In the genomic region with DNA sequence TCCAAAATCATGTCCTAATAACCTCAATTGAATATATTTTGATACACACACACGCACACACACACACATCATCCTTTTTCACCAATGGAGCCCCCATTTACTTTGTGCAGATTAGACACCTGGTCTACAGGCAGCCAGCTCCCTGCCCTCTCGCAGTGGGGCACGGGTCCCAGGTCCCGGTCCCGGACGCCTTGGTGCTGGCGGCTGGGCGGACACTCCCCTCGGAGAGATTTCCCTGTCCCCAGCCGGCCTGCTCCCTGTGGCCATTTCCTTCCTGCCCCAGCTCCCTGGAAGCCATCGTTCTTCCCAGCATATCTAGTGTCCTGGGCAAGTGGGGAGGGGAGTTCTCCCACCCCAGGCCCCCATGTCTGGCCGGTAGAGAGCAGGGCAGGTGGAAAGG, we compare ENCODE assay signal across 22 cellular contexts. TPM values are rescaled to one million over a fixed set of nuclear protein-coding genes. Genes with fewer than 3 reads are reported as not detected.
DNase-seq lines count a peak whose midpoint lies in the region; ATAC-seq, FAIRE-seq and TF ChIP-seq lines count a peak whose summit lies in the region.
"Had no signal": no experiment of that assay in that cellular context is flagged by ENCODE, and none has a peak within 500 bp of the region (broad histone marks: within the 10 kb centered on the region; RNA-seq: fewer than 3 reads in every experiment).

No MANE protein-coding gene starts in this region.

- H3K14ac ChIP-seq in neuronal stem cell (ENCODE audit: low read length): peak overlapping the region; percentile 21

- FAIRE-seq in A549 (lab: Jason Lieb, UNC): no peak
- FAIRE-seq: D721Med, GM12878, GM19239 had no signal

- peak overlapping the region; percentile 57 for H3K18ac ChIP-seq in neuronal stem cell (ENCODE audit: low read length)

- intact Hi-C loops in esophagus muscularis mucosa (cut with DNase I): no loop called here

- no peaks in the 10 kb centered on the region for H3K36me3 ChIP-seq in KMS-11 (ENCODE audit: insufficient read depth)
- no peaks in the 10 kb centered on the region for H3K36me3 ChIP-seq in OCI-LY3 (replicated peaks; ENCODE audit: low read depth, low read length)
- H3K36me3 ChIP-seq in neuronal stem cell (replicated peaks in 1 of 2; ENCODE audit: control insufficient read depth in 2 of 2, insufficient read depth in 2 of 2, low read length in 2 of 2): no peaks in the 10 kb centered on the region
- H3K36me3 ChIP-seq in esophagus muscularis mucosa: no peaks in the 10 kb centered on the region
- H3K36me3 ChIP-seq: BE2C had no signal

- no peak overlapping the region for H4K8ac ChIP-seq in neuronal stem cell (ENCODE audit: low read depth, low read length)

- CTCF ChIA-PET in A549 (lab: Yijun Ruan, JAX): interaction anchor here (1.0 kb wide), 1 partner anchor 9 kb away, joined by 3 read pairs; no protein-coding TSS in a partner anchor

- no peaks in the 10 kb centered on the region for H3K27me3 ChIP-seq in KMS-11 (ENCODE audit: insufficient read depth, low read depth)
- H3K27me3 ChIP-seq in OCI-LY3 (ENCODE audit: low read depth, low read length): no peaks in the 10 kb centered on the region
- H3K27me3 ChIP-seq in neuronal stem cell (ENCODE audit: control insufficient read depth in 3 of 3, insufficient read depth in 3 of 3, low read depth in 1 of 3, low read length in 3 of 3): no peaks in the 10 kb centered on the region
- no peaks in the 10 kb centered on the region for H3K27me3 ChIP-seq in esophagus muscularis mucosa
- H3K27me3 ChIP-seq: BE2C; BLaER1 treated with 17β-estradiol and CSF1 and Interleukin-3, amounts not matched to agents 10 nM and 100 nM had no signal

- H3K4me2 ChIP-seq in A549 (peak overlapping the region; percentile 15; the same call in 2 of the 3 replicates), KMS-11 (peak overlapping the region; percentile 94), OCI-LY3 (ENCODE audit: low read length) (peak overlapping the region; percentile 82), neuronal stem cell (ENCODE audit: insufficient read depth, low read length, poor library complexity, severe bottlenecking) (no peak overlapping the region)
- H3K4me2 ChIP-seq: BLaER1 treated with 17β-estradiol and CSF1 and Interleukin-3, amounts not matched to agents 10 nM and 100 nM had no signal

- H4K91ac ChIP-seq in neuronal stem cell (ENCODE audit: low read depth, low read length, poor library complexity): no peak overlapping the region

- 87% methylated on average over 12 of the region's 12 CpGs for WGBS in A549 (ENCODE audit: missing lambda C conversion rate)
- no CpG with 5 or more reads among the region's 12 CpGs for WGBS in neuronal stem cell (ENCODE audit: extremely low coverage in 2 of 2, insufficient read length in 2 of 2, insufficient replicate concordance in 1 of 2), 2 donors
- 96% methylated on average over 12 of the region's 12 CpGs for WGBS in esophagus muscularis mucosa

- H4K20me1 ChIP-seq in KMS-11 (ENCODE audit: insufficient read depth): no peaks in the 10 kb centered on the region
- peaks cover 4% of the 10 kb centered on the region; the same call in 1 of the 2 replicates for H4K20me1 ChIP-seq in OCI-LY3 (ENCODE audit: insufficient read depth, low read length)

- POLR2A ChIA-PET in A549 (lab: Yijun Ruan, JAX): no interaction called here

- TF ChIP-seq POLR2A in A549 (IDR thresholded peaks at IDR 0.05; ENCODE audit: low read length): no peak
- no peak for TF ChIP-seq POLR2A in esophagus muscularis mucosa (IDR thresholded peaks at IDR 0.05; ENCODE audit: low read depth)

- H3K23ac ChIP-seq in neuronal stem cell (ENCODE audit: low read depth, low read length, poor library complexity): no peak overlapping the region

- H2BK15ac ChIP-seq in neuronal stem cell (ENCODE audit: low read length): no peak overlapping the region

- TF ChIP-seq EP300 in A549 (IDR thresholded peaks at IDR 0.05) (no peak), esophagus muscularis mucosa (IDR thresholded peaks at IDR 0.05) (no peak)

- peaks cover 3% of the 10 kb centered on the region for H3K79me1 ChIP-seq in neuronal stem cell (ENCODE audit: low read depth, low read length)

- no peak for ATAC-seq in A549
- ATAC-seq: GM12878, HCT116 had no signal

- no peak overlapping the region for H3K4ac ChIP-seq in neuronal stem cell (ENCODE audit: low read length)

- no peak overlapping the region for H2BK120ac ChIP-seq in neuronal stem cell (ENCODE audit: low read depth, low read length)

- H3K4me3 ChIP-seq in A549 (no peak overlapping the region), KMS-11 (IDR thresholded peaks at IDR 0.05; ENCODE audit: insufficient read depth, low read depth, low read length) (no peak overlapping the region), OCI-LY3 (ENCODE audit: low read length) (no peak overlapping the region), neuronal stem cell (ENCODE audit: low read length in 2 of 2) (no peak overlapping the region), esophagus muscularis mucosa (no peak overlapping the region), foreskin fibroblast (ENCODE audit: low read depth in 1 of 2, low read length in 2 of 2) (no peak overlapping the region)
- H3K4me3 ChIP-seq: BLaER1 treated with 17β-estradiol and CSF1 and Interleukin-3, amounts not matched to agents 10 nM and 100 nM; GM12878; GM23248 had no signal

- H3K9me3 ChIP-seq in A549 (no peaks in the 10 kb centered on the region), OCI-LY3 (ENCODE audit: insufficient read depth, low read length) (no peaks in the 10 kb centered on the region), neuronal stem cell (replicated peaks in 1 of 2; ENCODE audit: control insufficient read depth in 2 of 2, insufficient read depth in 1 of 2, low read depth in 1 of 2, low read length in 2 of 2) (no peaks in the 10 kb centered on the region), esophagus muscularis mucosa (no peaks in the 10 kb centered on the region)
- H3K9me3 ChIP-seq: BE2C; BLaER1 treated with 17β-estradiol and CSF1 and Interleukin-3, amounts not matched to agents 10 nM and 100 nM had no signal

- H2BK5ac ChIP-seq in neuronal stem cell (ENCODE audit: low read length): peak overlapping the region; percentile 53

- peak overlapping the region; percentile 21 for H2AK5ac ChIP-seq in neuronal stem cell (ENCODE audit: low read depth, low read length)

- DNase-seq in A549 (ENCODE audit: low read depth in 1 of 2, low spot score in 1 of 2) (no peak), neuronal stem cell (ENCODE audit: low spot score) (no peak), esophagus muscularis mucosa (ENCODE audit: extremely low spot score) (no peak), SIG-M5 (lab: John Stamatoyannopoulos, UW) (no peak), foreskin fibroblast (no peak)
- DNase-seq: AML-193; BE2C; CD4-positive, alpha-beta T cell; CD8-positive, alpha-beta memory T cell; DMS 273 treated with DMSO at 0.1 percent for 48 hours; DMS79; EL; GDM1; GM23248; H9 had no signal

- H2BK12ac ChIP-seq in neuronal stem cell (ENCODE audit: low read length): no peak overlapping the region

- TF ChIP-seq CTCF in A549 (IDR thresholded peaks at IDR 0.05) (no peak), KMS-11 (conservative IDR thresholded peaks at IDR 0.05; ENCODE audit: low read depth, low read length) (no peak), OCI-LY3 (IDR thresholded peaks at IDR 0.05; ENCODE audit: low read depth, low read length) (no peak), esophagus muscularis mucosa (IDR thresholded peaks at IDR 0.05) (no peak), foreskin fibroblast (IDR thresholded peaks at IDR 0.05; ENCODE audit: low read depth, low read length) (no peak)

- peak overlapping the region; percentile 46; the same call in 1 of the 2 replicates for H3K9ac ChIP-seq in KMS-11
- H3K9ac ChIP-seq in OCI-LY3 (ENCODE audit: low read length): no peak overlapping the region
- H3K9ac ChIP-seq in neuronal stem cell (ENCODE audit: low read depth, low read length, poor library complexity): no peak overlapping the region
- H3K9ac ChIP-seq: BLaER1 treated with 17β-estradiol and CSF1 and Interleukin-3, amounts not matched to agents 10 nM and 100 nM; GM23248 had no signal

- no peak for TF ChIP-seq RAD21 in A549 (conservative IDR thresholded peaks at IDR 0.05 in 1 of 2, IDR thresholded peaks at IDR 0.05 in 1 of 2)

- H2AFZ ChIP-seq in KMS-11 (ENCODE audit: low read depth) (no peak overlapping the region), OCI-LY3 (ENCODE audit: low read depth, low read length) (no peak overlapping the region), neuronal stem cell (ENCODE audit: low read length) (no peak overlapping the region)
- H2AFZ ChIP-seq: GM23248 had no signal

- H3K79me2 ChIP-seq in KMS-11 (ENCODE audit: insufficient read depth, low read depth): peaks cover 88% of the 10 kb centered on the region
- H3K79me2 ChIP-seq in OCI-LY3 (ENCODE audit: low read length): peaks cover 34% of the 10 kb centered on the region

- peaks cover 88% of the 10 kb centered on the region for H3K4me1 ChIP-seq in A549
- H3K4me1 ChIP-seq in KMS-11 (ENCODE audit: low read depth, poor library complexity, severe bottlenecking): peaks cover 76% of the 10 kb centered on the region
- H3K4me1 ChIP-seq in OCI-LY3 (ENCODE audit: low read length): peaks cover 45% of the 10 kb centered on the region
- peaks cover 2 to 7% of the 10 kb centered on the region in 2 donors for H3K4me1 ChIP-seq in neuronal stem cell (ENCODE audit: control insufficient read depth in 2 of 2, insufficient read depth in 1 of 2, low read depth in 1 of 2, low read length in 2 of 2)
- H3K4me1 ChIP-seq in esophagus muscularis mucosa: peaks cover 0 to 12% (median 4%) of the 10 kb centered on the region in 4 donors

- H3K27ac ChIP-seq in A549 (peak overlapping the region in 1 of 2 experiments; percentile 58; a peak in 3 of 6 replicates), KMS-11 (peak overlapping the region; percentile 76), OCI-LY3 (ENCODE audit: low read length) (no peak overlapping the region), neuronal stem cell (replicated peaks; ENCODE audit: low read length) (no peak overlapping the region), esophagus muscularis mucosa (replicated peaks in 1 of 4) (no peak overlapping the region)
- H3K27ac ChIP-seq: BLaER1 treated with 17β-estradiol and CSF1 and Interleukin-3, amounts not matched to agents 10 nM and 100 nM; GM23248 had no signal

TF ChIP-seq in A549, 52 proteins besides CTCF, POLR2A, EP300 and RAD21 (continues in another document):
- no peak for TF ChIP-seq HOXA7 (CRISPR knock-in tag; IDR thresholded peaks at IDR 0.05)
- TF ChIP-seq CBX8 (IDR thresholded peaks at IDR 0.05): no peak
- TF ChIP-seq, protein P1, sequence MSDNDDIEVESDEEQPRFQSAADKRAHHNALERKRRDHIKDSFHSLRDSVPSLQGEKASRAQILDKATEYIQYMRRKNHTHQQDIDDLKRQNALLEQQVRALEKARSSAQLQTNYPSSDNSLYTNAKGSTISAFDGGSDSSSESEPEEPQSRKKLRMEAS (IDR thresholded peaks at IDR 0.05): no peak

RNA-seq across cellular contexts. Expression of a gene that starts 14.6 kb away (rescaled TPM):
- polyA plus RNA-seq in A549 (2011; rRNA removed) (129 and 145 TPM in 2 replicates), A549 (2017; fragmentation: RNase III; extraction: RNeasy Plus Mini Kit Qiagen cat#74134 plus additional on column Dnase treatment) (47.5 to 53.6 TPM (median 52.0 TPM) in 3 replicates)
- 17.3 and 20.8 TPM in 2 replicates for polyA plus RNA-seq in A549 (2012; cell fraction: cytosol; rRNA removed)
- polyA plus RNA-seq in A549 (2012; cell fraction: nucleus; rRNA removed): 14.4 and 21.9 TPM in 2 replicates
- 50.2 and 51.8 TPM in 2 replicates for polyA minus RNA-seq in A549 (2011; rRNA and poly(A)+ RNA removed)
- 19.7 TPM for polyA plus RNA-seq in neuronal stem cell (2013, experiment 1 of 2)
- 19.8 TPM for polyA plus RNA-seq in neuronal stem cell (2013, experiment 2 of 2)
- total RNA-seq in esophagus muscularis mucosa: 10 to 100 TPM; 10.8 to 14.3 (median 11.8) TPM
